In genomic region chr17:7888184-7888920, GRCh38 we compare ENCODE assay signal across 8 cellular contexts. TPM values are rescaled to one million over a fixed set of nuclear protein-coding genes. Genes with fewer than 3 reads are reported as not detected.
DNase-seq lines count a peak whose midpoint lies in the region; ATAC-seq and TF ChIP-seq lines count a peak whose summit lies in the region.

TSS of gene CHD3 (plus strand) at chr17:7888789. CDS start at chr17:7889001, 212 bp downstream.

- H3K9ac ChIP-seq in DND-41 (ENCODE audit: low read depth, low read length) = peak within 1 kb of the TSS; percentile 58

- WGBS in prostate gland = 20% methylated on average over 18 of the region's 18 CpGs

- peaks cover 40% of the 10 kb centered on the region for H3K79me2 ChIP-seq in DND-41 (ENCODE audit: insufficient read depth, low read length)

- ATAC-seq in DND-41 (ENCODE audit: insufficient read depth, low read depth) (no peak; the same call in 2 of the 3 replicates), Right ventricle myocardium inferior (peak; percentile 6), HG03521 (IDR thresholded peaks at IDR 0.05; ENCODE audit: unreplicated experiment) (no peak)

- H3K9me3 ChIP-seq in DND-41 (ENCODE audit: insufficient read depth, low read length, severe bottlenecking) = no peaks in the 10 kb centered on the region
- H3K9me3 ChIP-seq in prostate gland = no peaks in the 10 kb centered on the region

- TF ChIP-seq CTCF in DND-41 (IDR thresholded peaks at IDR 0.05; ENCODE audit: borderline replicate concordance, extremely low read depth, low read length, poor library complexity, severe bottlenecking) (no peak), prostate gland (IDR thresholded peaks at IDR 0.05) (no peak)

- peak within 1 kb of the TSS; percentile 50; the same call in 1 of the 2 replicates for H2AFZ ChIP-seq in DND-41 (ENCODE audit: low read depth, low read length)

- DNase-seq in DND-41 = no peak
- DNase-seq in NCI-H69 (lab: John Stamatoyannopoulos, UW) = peak; percentile 71
- DNase-seq in activated effector memory CD4-positive, alpha-beta T cell treated with Interleukin-2 at 50 U/mL for 16 hours = peak; percentile 41
- no peak for DNase-seq in Right ventricle myocardium inferior (ENCODE audit: missing footprints)
- peak; percentile 87 for DNase-seq in prostate gland (ENCODE audit: low spot score)
- no peak for DNase-seq in NK-92 (lab: John Stamatoyannopoulos, UW; ENCODE audit: unreplicated experiment)
- no peak for DNase-seq in ACHN

- H3K4me3 ChIP-seq in DND-41 (ENCODE audit: low read depth in 1 of 2, low read length in 2 of 2) = peak within 1 kb of the TSS in 1 of 2 experiments; percentile 91; a peak in 3 of 4 replicates
- peak within 1 kb of the TSS; percentile 77 to 90 for H3K4me3 ChIP-seq in prostate gland

- intact Hi-C loops in Right ventricle myocardium inferior (cut with DNase I) (loop anchor here (2.0 kb wide), 2 partner anchors 26 to 30 kb away; partner anchors contain the start of gene CYB5D1), prostate gland (cut with DNase I) (no loop called here)

- peaks cover 40% of the 10 kb centered on the region for H3K4me1 ChIP-seq in DND-41 (ENCODE audit: insufficient read depth, low read length)
- H3K4me1 ChIP-seq in prostate gland (replicated peaks) = peaks cover 19% of the 10 kb centered on the region

- peak within 1 kb of the TSS; percentile 78 for H3K27ac ChIP-seq in DND-41 (ENCODE audit: low read length)
- H3K27ac ChIP-seq in prostate gland = peak within 1 kb of the TSS; percentile 97 to 99

- peaks cover 16% of the 10 kb centered on the region for H4K20me1 ChIP-seq in DND-41 (ENCODE audit: insufficient read depth, low read length)

- H3K27me3 ChIP-seq in DND-41 (ENCODE audit: insufficient read depth, low read length, poor library complexity) (peaks cover 2% of the 10 kb centered on the region), prostate gland (replicated peaks; ENCODE audit: insufficient read depth) (no peaks in the 10 kb centered on the region)

- H3K36me3 ChIP-seq in DND-41 (ENCODE audit: insufficient read depth, low read length) (peaks cover 38% of the 10 kb centered on the region), prostate gland (peaks cover 5 to 7% of the 10 kb centered on the region in 2 donors)

- peak; percentile 32 for TF ChIP-seq POLR2A in prostate gland (IDR thresholded peaks at IDR 0.05)

- in situ Hi-C loops in ACHN (cut with HindIII; ENCODE audit: low pct_ligation_motif_present, low pct_unique_long_range_greater_than_20kb, low sequenced_read_pairs) = no loop called here

- peak within 1 kb of the TSS; percentile 98 for H3K4me2 ChIP-seq in DND-41 (ENCODE audit: insufficient read depth, low read length)

RNA-seq across cellular contexts. Expression of gene CHD3, which starts in this region (rescaled TPM):
- 18.0 TPM for total RNA-seq in Right ventricle myocardium inferior
- total RNA-seq in prostate gland = 100 to 1,000 TPM; 166 to 196 TPM

Comparison
In these comparisons a context has a peak if more than half of its experiments do, and no peak if none do; other contexts are left out.
1. DNase-seq: peak in NCI-H69 (single experiment), activated effector memory CD4-positive, alpha-beta T cell treated with Interleukin-2 at 50 U/mL for 16 hours (single experiment) and prostate gland (single experiment); none in DND-41 (single experiment), Right ventricle myocardium inferior (single experiment), NK-92 (single experiment) and ACHN (single experiment).